In genomic region chr11:75184757-75185156, GRCh38 we compare ENCODE assay signal across 21 cellular contexts. TPM values are rescaled to one million over a fixed set of nuclear protein-coding genes. Genes with fewer than 3 reads are reported as not detected.
"Had no signal": no experiment of that assay in that cellular context is flagged by ENCODE, and none has a peak within 500 bp of the region (broad histone marks: within the 10 kb centered on the region; RNA-seq: fewer than 3 reads in every experiment).

No MANE protein-coding gene starts in this region.

- H3K27me3 ChIP-seq: ascending aorta, breast epithelium had no signal

- H3K27ac ChIP-seq: ascending aorta, breast epithelium, esophagus muscularis mucosa had no signal

- DNase-seq: activated CD4-positive, alpha-beta T cell treated with anti-CD3 and anti-CD28 coated beads for 1 hour; activated CD8-positive, alpha-beta memory T cell treated with anti-CD3 and anti-CD28 coated beads for 24 hours; activated CD8-positive, alpha-beta memory T cell treated with anti-CD3 and anti-CD28 coated beads, Interleukin-2, amount 50 U/mL, for 48 hours; activated effector memory CD4-positive, alpha-beta T cell treated with Interleukin-2 at 50 U/mL for 16 hours; activated naive CD4-positive, alpha-beta T cell treated with anti-CD3 and anti-CD28 coated beads, Interleukin-2, amount 10 ng/mL, durations not matched to agents 7 days and 5 days; activated naive CD8-positive, alpha-beta T cell treated with anti-CD3 and anti-CD28 coated beads, Interleukin-2, amount 50 U/mL, for 24 hours; activated T-cell treated with anti-CD3 and anti-CD28 coated beads, Interleukin-2, amount 50 U/mL, for 48 hours; cortex of kidney; effector CD4-positive, alpha-beta T cell; left cardiac atrium; naive thymus-derived CD8-positive, alpha-beta T cell; nucleus accumbens; retina; spleen; stimulated activated CD4-positive, alpha-beta T cell treated with anti-CD3 and anti-CD28 coated beads, Interleukin-4, amount 100 ng/mL, for 4 hours; stimulated activated naive B cell treated with anti-CD40 and anti-IgM and Interleukin-4, amounts not matched to agents 10 μg/mL and 1 μg/mL and 100 μg/mL, for 72 hours had no signal

- H3K4me3 ChIP-seq: ascending aorta, breast epithelium, esophagus muscularis mucosa, spleen had no signal

- H3K4me1 ChIP-seq: ascending aorta, breast epithelium had no signal

- H3K36me3 ChIP-seq: ascending aorta, breast epithelium, esophagus muscularis mucosa, spleen had no signal

- FAIRE-seq: endothelial cell of umbilical vein had no signal

- H3K9me3 ChIP-seq: ascending aorta, breast epithelium, esophagus muscularis mucosa, spleen had no signal

RNA-seq across cellular contexts. Expression of gene SLCO2B1, which starts 33.9 kb away (rescaled TPM):
- total RNA-seq: endothelial cell of umbilical vein had no signal
- polyA plus RNA-seq: naive thymus-derived CD8-positive, alpha-beta T cell had no signal

RNA-seq across cellular contexts. Expression of gene TPBGL, which starts 55.8 kb away (rescaled TPM):
- total RNA-seq: ascending aorta, endothelial cell of umbilical vein, urinary bladder had no signal
- polyA plus RNA-seq: endothelial cell of umbilical vein had no signal
